ENCODE assay signal across 11 cellular contexts in the genomic region with DNA sequence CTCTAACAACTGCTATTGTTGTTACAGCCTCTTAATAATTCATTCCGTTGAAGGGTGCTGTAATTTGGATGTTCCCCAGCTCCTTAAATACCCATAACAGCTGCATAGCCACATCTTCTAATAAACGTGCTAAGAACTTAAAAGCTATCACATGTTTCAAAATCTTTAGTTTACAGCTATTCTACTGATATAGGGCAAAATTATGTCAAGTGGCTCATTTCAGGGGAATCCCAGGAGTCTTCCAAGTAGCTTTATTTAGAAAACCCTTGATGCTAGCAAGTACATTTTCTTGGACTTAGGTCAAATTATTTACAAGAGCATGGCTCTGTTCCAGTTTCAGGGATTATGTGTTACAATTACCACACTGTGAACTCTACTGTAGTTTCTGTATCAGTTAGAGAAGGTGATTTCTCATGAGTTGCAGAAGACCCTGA.
DNase-seq lines count a peak whose midpoint lies in the region; ATAC-seq, FAIRE-seq and TF ChIP-seq lines count a peak whose summit lies in the region.
"Had no signal": no experiment of that assay in that cellular context is flagged by ENCODE, and none has a peak within 500 bp of the region (broad histone marks: within the 10 kb centered on the region; RNA-seq: fewer than 3 reads in every experiment).

No MANE protein-coding gene starts in this region.

- H3K9me3 Mint-ChIP-seq in type B pancreatic cell, result no peaks in the 10 kb centered on the region

- no peak overlapping the region for H3K27ac Mint-ChIP-seq in type B pancreatic cell
- H3K27ac Mint-ChIP-seq: B cell had no signal

- H3K36me3 ChIP-seq in endothelial cell of umbilical vein (ENCODE audit: control insufficient read depth in 2 of 2, extremely low read depth in 1 of 2, insufficient read depth in 2 of 2, low read length in 2 of 2) (no peaks in the 10 kb centered on the region), transverse colon (no peaks in the 10 kb centered on the region)
- H3K36me3 ChIP-seq: Peyer's patch had no signal

- no peaks in the 10 kb centered on the region for H3K9me1 ChIP-seq in endothelial cell of umbilical vein (replicated peaks; ENCODE audit: control insufficient read depth, extremely low read depth, insufficient read depth, low read length)

- no peak overlapping the region for H2AFZ ChIP-seq in endothelial cell of umbilical vein (ENCODE audit: low read depth, low read length)

- peak; percentile 54 for ATAC-seq in GM21786 (IDR thresholded peaks at IDR 0.05; ENCODE audit: unreplicated experiment)
- no peak for ATAC-seq in HG03039 (IDR thresholded peaks at IDR 0.05; ENCODE audit: unreplicated experiment)

- in situ Hi-C loops in transverse colon (cut with MboI; ENCODE audit: low pct_ligation_motif_present in 1 of 4, low pct_unique_long_range_greater_than_20kb in 1 of 4, low sequenced_read_pairs in 3 of 4), result no loop called here

- WGBS in transverse colon (ENCODE audit: low coverage in 1 of 2), 2 donors, result 37 to 40% methylated on average over 1 to 2 of the region's 2 CpGs

- H3K4me3 Mint-ChIP-seq in type B pancreatic cell, result no peak overlapping the region
- H3K4me3 Mint-ChIP-seq: B cell had no signal

- no peak overlapping the region for H3K27ac ChIP-seq in endothelial cell of umbilical vein (ENCODE audit: insufficient read depth, low read depth, low read length)
- no peak overlapping the region for H3K27ac ChIP-seq in transverse colon
- H3K27ac ChIP-seq: Peyer's patch had no signal

- CTCF ChIA-PET in endothelial cell of umbilical vein (lab: Charles Lee), result interaction anchor here (1.0 to 1.4 kb wide), 3 partner anchors 10 to 89 kb away, joined by 3 to 6 read pairs (median 4); no protein-coding TSS in a partner anchor

- H3K27me3 ChIP-seq in endothelial cell of umbilical vein (ENCODE audit: control insufficient read depth in 2 of 2, insufficient read depth in 2 of 2, low read length in 2 of 2), result no peaks in the 10 kb centered on the region
- no peaks in the 10 kb centered on the region for H3K27me3 ChIP-seq in transverse colon
- H3K27me3 ChIP-seq: Peyer's patch had no signal

- H4K20me1 ChIP-seq in endothelial cell of umbilical vein (replicated peaks; ENCODE audit: control insufficient read depth, extremely low read depth, insufficient read depth, low read length), result no peaks in the 10 kb centered on the region

- no peak for FAIRE-seq in endothelial cell of umbilical vein (lab: Jason Lieb, UNC)

- H3K36me3 Mint-ChIP-seq in type B pancreatic cell, result peaks cover 4% of the 10 kb centered on the region

- no peak overlapping the region for H3K9ac ChIP-seq in endothelial cell of umbilical vein (replicated peaks; ENCODE audit: extremely low read depth, insufficient read depth, low read length)

- no peaks in the 10 kb centered on the region for H3K9me3 ChIP-seq in endothelial cell of umbilical vein (replicated peaks; ENCODE audit: control insufficient read depth, insufficient read depth, low read length)
- H3K9me3 ChIP-seq in transverse colon, result no peaks in the 10 kb centered on the region
- H3K9me3 ChIP-seq: Peyer's patch had no signal

- no peaks in the 10 kb centered on the region for H3K27me3 Mint-ChIP-seq in type B pancreatic cell
- H3K27me3 Mint-ChIP-seq: B cell had no signal

- H3K4me1 ChIP-seq in endothelial cell of umbilical vein (ENCODE audit: control insufficient read depth, extremely low read depth, insufficient read depth, low read length) (no peaks in the 10 kb centered on the region), transverse colon (peaks cover 0 to 3% (median 0%) of the 10 kb centered on the region in 4 donors)
- H3K4me1 ChIP-seq: Peyer's patch had no signal

- no peaks in the 10 kb centered on the region for H3K79me2 ChIP-seq in endothelial cell of umbilical vein (ENCODE audit: control insufficient read depth, insufficient read depth, low read length)

- no peak for TF ChIP-seq EP300 in transverse colon (IDR thresholded peaks at IDR 0.05; ENCODE audit: low read depth)

- DNase-seq in DMS 273 (lab: John Stamatoyannopoulos, UW; ENCODE audit: unreplicated experiment) (peak; percentile 71), NCI-H1436 treated with DMSO at 0.1 percent for 48 hours (lab: John Stamatoyannopoulos, UW) (peak; percentile 46), endothelial cell of umbilical vein (ENCODE audit: low read depth, low spot score) (peak; percentile 63), type B pancreatic cell (ENCODE audit: extremely low spot score, unreplicated experiment) (no peak), transverse colon (no peak)
- no peak for DNase-seq in activated CD4-positive, alpha-beta T cell treated with anti-CD3 and anti-CD28 coated beads for 1 hour
- DNase-seq: Peyer's patch had no signal

- POLR2A ChIA-PET in endothelial cell of umbilical vein (lab: Charles Lee), result no interaction called here

- TF ChIP-seq POLR2A in endothelial cell of umbilical vein (IDR thresholded peaks at IDR 0.05; ENCODE audit: low read depth, low read length) (no peak), transverse colon (IDR thresholded peaks at IDR 0.05) (no peak)

- H3K4me2 ChIP-seq in endothelial cell of umbilical vein (ENCODE audit: insufficient read depth, low read length), result no peak overlapping the region

- intact Hi-C loops in endothelial cell of umbilical vein (cut with micrococcal nuclease) (loop anchor here (10.0 kb wide), 1 partner anchor 221 kb away; no protein-coding TSS in a partner anchor), transverse colon (cut with DNase I; ENCODE audit: low total_unique reads) (no loop called here)

- peaks cover 4% of the 10 kb centered on the region for H3K4me1 Mint-ChIP-seq in type B pancreatic cell (ENCODE audit: unreplicated experiment)

- H3K4me3 ChIP-seq in endothelial cell of umbilical vein (replicated peaks in 1 of 3; ENCODE audit: insufficient read depth in 1 of 3, low read depth in 1 of 3, low read length in 3 of 3), result no peak overlapping the region
- H3K4me3 ChIP-seq in transverse colon, result no peak overlapping the region
- H3K4me3 ChIP-seq: lung, Peyer's patch had no signal

- dilution Hi-C loops in endothelial cell of umbilical vein (cut with MboI; ENCODE audit: extremely low pct_ligation_motif_present, low sequenced_read_pairs), result no loop called here

- TF ChIP-seq CTCF in endothelial cell of umbilical vein (IDR thresholded peaks at IDR 0.05; ENCODE audit: extremely low read depth in 1 of 2, insufficient read depth in 1 of 2, low read depth in 1 of 2, low read length in 2 of 2) (no peak), type B pancreatic cell (conservative IDR thresholded peaks at IDR 0.05) (no peak), transverse colon (IDR thresholded peaks at IDR 0.05) (no peak)

- BruUV-seq in endothelial cell of umbilical vein (replicated peaks; lab: Mats Ljungman, UMichigan), result no TSS peak

TF ChIP-seq in endothelial cell of umbilical vein, 7 proteins besides CTCF, POLR2A, EP300 and RAD21:
- TF ChIP-seq GATA2 (IDR thresholded peaks at IDR 0.05; ENCODE audit: insufficient read depth, insufficient read length, low read depth, low read length), result no peak

Comparison
In these comparisons a context has a peak if more than half of its experiments do, and no peak if none do; other contexts are left out.
1. DNase-seq: peak in DMS 273 (single experiment), NCI-H1436 treated with DMSO at 0.1 percent for 48 hours (single experiment) and endothelial cell of umbilical vein (single experiment); none in activated CD4-positive, alpha-beta T cell treated with anti-CD3 and anti-CD28 coated beads for 1 hour (single experiment), type B pancreatic cell (single experiment) and transverse colon (single experiment).